Comparison of ENCODE assay signal across 8 cellular contexts in genomic region chrX:71068052-71068918, GRCh38. TPM values are rescaled to one million over a fixed set of nuclear protein-coding genes. Genes with fewer than 3 reads are reported as not detected.
DNase-seq lines count a peak whose midpoint lies in the region; ATAC-seq and TF ChIP-seq lines count a peak whose summit lies in the region.

TSS of gene SNX12 (minus strand) at chrX:71068334. CDS start at chrX:71068306, 28 bp downstream.

- H2AFZ ChIP-seq in PC-3 (ENCODE audit: low read length): peak within 1 kb of the TSS; percentile 89

- POLR2A ChIA-PET in PC-3 (lab: Charles Lee; ENCODE audit: unreplicated experiment): interaction anchor here (0.6 to 0.7 kb wide), 2 partner anchors 17 to 51 kb away, joined by 4 to 13 read pairs; no protein-coding TSS in a partner anchor

- no peaks in the 10 kb centered on the region for H3K27me3 ChIP-seq in PC-3 (ENCODE audit: low read length)

- peaks cover 17% of the 10 kb centered on the region for H3K4me1 ChIP-seq in PC-3 (ENCODE audit: insufficient read depth, low read length)

- H3F3A ChIP-seq in PC-3 (ENCODE audit: low read length, unreplicated experiment): no peaks in the 10 kb centered on the region

- H3K4me2 ChIP-seq in PC-3 (ENCODE audit: low read length): peak within 1 kb of the TSS; percentile 93

- no peaks in the 10 kb centered on the region for H3K9me3 ChIP-seq in PC-3 (ENCODE audit: low read length)

- H3K9me2 ChIP-seq in PC-3 (replicated peaks; ENCODE audit: low read length): no peaks in the 10 kb centered on the region

- peaks cover 35% of the 10 kb centered on the region for H3K79me2 ChIP-seq in PC-3 (ENCODE audit: low read length)

- H4K20me1 ChIP-seq in PC-3 (ENCODE audit: low read length): no peaks in the 10 kb centered on the region

- no TSS peak for BruUV-seq in PC-3 (replicated peaks; lab: Mats Ljungman, UMichigan)

- CTCF ChIA-PET in PC-3 (lab: Charles Lee): no interaction called here

- TF ChIP-seq CTCF in PC-3 (conservative IDR thresholded peaks at IDR 0.05; ENCODE audit: low read depth, low read length): no peak

- peak; percentile 95 for ATAC-seq in GM21717 (IDR thresholded peaks at IDR 0.05; ENCODE audit: unreplicated experiment)
- ATAC-seq in PC-3: peak; percentile 92

- DNase-seq in DMS53 (lab: John Stamatoyannopoulos, UW) (peak; percentile 98), PC-3 (peak; percentile 92), activated T-cell treated with anti-CD3 and anti-CD28 coated beads for 48 hours (ENCODE audit: low read depth) (peak; percentile 82), epithelial cell of prostate (ENCODE audit: low read depth, low spot score) (peak; percentile 78), mucosa of gallbladder (ENCODE audit: low spot score) (peak; percentile 94)
- DNase-seq in Jurkat, Clone E6-1 (ENCODE audit: low read depth, low spot score): peak; percentile 93
- peak; percentile 75 for DNase-seq in stimulated activated CD8-positive, alpha-beta memory T cell treated with anti-CD3 and anti-CD28 coated beads, Interleukin-4, amount 100 ng/mL, for 24 hours (ENCODE audit: low read depth)

- H3K27ac ChIP-seq in PC-3 (ENCODE audit: low read length) (peak within 1 kb of the TSS; percentile 66), epithelial cell of prostate (peak within 1 kb of the TSS; percentile 74)

- peak within 1 kb of the TSS; percentile 77 for H3K4me3 ChIP-seq in Jurkat, Clone E6-1 (ENCODE audit: low read length)
- peak within 1 kb of the TSS; percentile 81 for H3K4me3 ChIP-seq in PC-3 (ENCODE audit: low read length)

- peak within 1 kb of the TSS; percentile 82 for H3K9ac ChIP-seq in PC-3 (ENCODE audit: low read length)

- intact Hi-C loops in PC-3 (cut with micrococcal nuclease): no loop called here

- no peaks in the 10 kb centered on the region for H3K36me3 ChIP-seq in PC-3 (ENCODE audit: low read depth, low read length)

RNA-seq across cellular contexts. Expression of gene SNX12, which starts in this region (rescaled TPM):
- polyA plus RNA-seq in Jurkat, Clone E6-1 (2012; ENCODE audit: insufficient read depth, insufficient read length): 36.7 TPM
- total RNA-seq in PC-3 (2014; rRNA removed): 43.9 and 48.4 TPM in 2 replicates
- 65.3 TPM for total RNA-seq in mucosa of gallbladder

Comparison
In these comparisons a context has a peak if more than half of its experiments do, and no peak if none do; other contexts are left out.
1. Peak in every context shown above with its lines: DNase-seq, ATAC-seq, H3K4me3 ChIP-seq and H3K27ac ChIP-seq.